Comparison of ENCODE assay signal across 28 cellular contexts in genomic region chr3:107760141-107760540, GRCh38.
"Had no signal": no experiment of that assay in that cellular context is flagged by ENCODE, and none has a peak within 500 bp of the region (broad histone marks: within the 10 kb centered on the region; RNA-seq: fewer than 3 reads in every experiment).

No MANE protein-coding gene starts in this region.

- DNase-seq: dermis blood vessel endothelial cell; dorsolateral prefrontal cortex; effector CD4-positive, alpha-beta T cell; effector memory CD4-positive, alpha-beta T cell; endodermal cell; erythroblast; esophagus squamous epithelium; foreskin fibroblast; foreskin melanocyte; gastrocnemius medialis; head of caudate nucleus; heart right ventricle; hippocampal formation; left cardiac atrium; left lung; left ventricle myocardium superior; mammary epithelial cell; mesendoderm; mucosa of descending colon; naive B cell had no signal

- H3K27me3 Mint-ChIP-seq: memory B cell, naive B cell had no signal

- FAIRE-seq: colon, endometrium, islet of Langerhans, keratinocyte had no signal

- H3K27ac Mint-ChIP-seq: endodermal cell, memory B cell had no signal

- H3K9me3 ChIP-seq: esophagus squamous epithelium, gastrocnemius medialis, heart right ventricle, left lung, mucosa of descending colon had no signal

- H3K36me3 ChIP-seq: gastrocnemius medialis had no signal

- H3K4me3 ChIP-seq: coronary artery, dorsolateral prefrontal cortex, esophagus squamous epithelium, gastrocnemius medialis, heart right ventricle, left lung, lung, mucosa of descending colon had no signal

- H3K27me3 ChIP-seq: dorsolateral prefrontal cortex, esophagus squamous epithelium, gastrocnemius medialis, heart right ventricle, left lung had no signal

- H3K4me3 Mint-ChIP-seq: endodermal cell, memory B cell, naive B cell had no signal

- H3K4me1 ChIP-seq: esophagus squamous epithelium, gastrocnemius medialis, left lung had no signal

- H3K4me1 Mint-ChIP-seq: memory B cell had no signal

- H3K27ac ChIP-seq: coronary artery, epithelial cell of prostate, esophagus squamous epithelium, gastrocnemius medialis, heart right ventricle, left lung had no signal

- H3K9me3 Mint-ChIP-seq: endodermal cell, memory B cell had no signal
